Comparison of ENCODE assay signal across 9 cellular contexts in the genomic region with DNA sequence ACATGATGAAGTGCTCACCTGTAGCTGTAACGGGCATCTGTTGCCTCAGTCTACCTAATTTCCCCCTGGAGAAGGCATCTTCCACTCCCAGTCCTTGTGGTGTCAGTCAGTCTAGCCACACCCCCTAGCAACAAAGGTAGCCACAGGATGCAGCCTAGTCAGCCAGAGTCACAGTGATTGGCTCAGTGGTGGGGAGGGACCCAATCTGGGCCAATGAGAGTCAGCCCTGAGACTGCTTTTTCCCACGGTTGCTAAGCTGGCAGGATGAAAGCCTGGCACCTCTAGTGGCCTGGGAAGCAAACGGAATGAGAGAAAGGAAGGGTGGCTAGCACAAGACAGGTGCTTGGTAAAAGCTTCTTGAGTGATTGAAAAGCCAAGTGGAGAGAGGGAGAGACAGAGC.
DNase-seq lines count a peak whose midpoint lies in the region; ATAC-seq and TF ChIP-seq lines count a peak whose summit lies in the region.
"Had no signal": no experiment of that assay in that cellular context is flagged by ENCODE, and none has a peak within 500 bp of the region (broad histone marks: within the 10 kb centered on the region; RNA-seq: fewer than 3 reads in every experiment).

No MANE protein-coding gene starts in this region.

- H3K27me3 ChIP-seq in H7 (ENCODE audit: control insufficient read depth, insufficient read depth, low read length), result no peaks in the 10 kb centered on the region
- no peaks in the 10 kb centered on the region for H3K27me3 ChIP-seq in foreskin keratinocyte
- H3K27me3 ChIP-seq in ovary, result no peaks in the 10 kb centered on the region
- H3K27me3 ChIP-seq in effector memory CD4-positive, alpha-beta T cell (replicated peaks; ENCODE audit: control insufficient read depth, insufficient read depth, low read length, poor library complexity, severe bottlenecking), result no peaks in the 10 kb centered on the region

- 89 to 91% (median 91%) methylated on average over 3 of the region's 3 CpGs for WGBS in ovary, 3 donors

- H3K4me1 ChIP-seq in foreskin keratinocyte (peaks cover 37% of the 10 kb centered on the region), ovary (ENCODE audit: insufficient read depth) (peaks cover 5% of the 10 kb centered on the region)
- H3K4me1 ChIP-seq in effector memory CD4-positive, alpha-beta T cell (ENCODE audit: control insufficient read depth, insufficient read depth, low read length, poor library complexity, severe bottlenecking), result no peaks in the 10 kb centered on the region

- DNase-seq in DMS 273 treated with DMSO at 0.1 percent for 48 hours (lab: John Stamatoyannopoulos, UW) (peak; percentile 26), H7 (peak; percentile 95), RKO (ENCODE audit: low spot score) (peak; percentile 68), foreskin keratinocyte (peak; percentile 66 to 84), pons (ENCODE audit: low spot score) (no peak), ovary (no peak), AML-193 (lab: John Stamatoyannopoulos, UW) (no peak)
- DNase-seq in effector memory CD4-positive, alpha-beta T cell, result no peak
- DNase-seq: left cardiac atrium had no signal

- no peaks in the 10 kb centered on the region for H3K36me3 ChIP-seq in H7 (replicated peaks; ENCODE audit: control insufficient read depth, insufficient read depth, low read length)
- H3K36me3 ChIP-seq in ovary, result no peaks in the 10 kb centered on the region
- no peaks in the 10 kb centered on the region for H3K36me3 ChIP-seq in effector memory CD4-positive, alpha-beta T cell (ENCODE audit: control insufficient read depth, insufficient read depth, low read length)

- ATAC-seq in foreskin keratinocyte, result peak; percentile 85
- ATAC-seq: left cardiac atrium had no signal

- no peaks in the 10 kb centered on the region for H3K9me3 ChIP-seq in ovary
- no peaks in the 10 kb centered on the region for H3K9me3 ChIP-seq in effector memory CD4-positive, alpha-beta T cell (ENCODE audit: control insufficient read depth, low read length)

- no peak for TF ChIP-seq POLR2A in ovary (IDR thresholded peaks at IDR 0.05)

- intact Hi-C loops in ovary (cut with DNase I), result no loop called here

- TF ChIP-seq EP300 in ovary (IDR thresholded peaks at IDR 0.05), result no peak

- H3K4me3 ChIP-seq in H7 (ENCODE audit: insufficient read depth, low read depth, low read length), result no peak overlapping the region
- no peak overlapping the region for H3K4me3 ChIP-seq in ovary
- H3K4me3 ChIP-seq in effector memory CD4-positive, alpha-beta T cell (ENCODE audit: insufficient read depth, low read depth, low read length, poor library complexity, severe bottlenecking), result no peak overlapping the region

- no peak overlapping the region for H3K27ac ChIP-seq in foreskin keratinocyte
- H3K27ac ChIP-seq in ovary, result no peak overlapping the region
- H3K27ac ChIP-seq in effector memory CD4-positive, alpha-beta T cell (ENCODE audit: insufficient read depth, low read length, poor library complexity, severe bottlenecking), result no peak overlapping the region

- TF ChIP-seq CTCF in foreskin keratinocyte (conservative IDR thresholded peaks at IDR 0.05), result peak; percentile 59
- TF ChIP-seq CTCF in ovary (IDR thresholded peaks at IDR 0.05), result no peak

Comparison
In these comparisons a context has a peak if more than half of its experiments do, and no peak if none do; other contexts are left out.
1. DNase-seq: peak in DMS 273 treated with DMSO at 0.1 percent for 48 hours (single experiment), H7 (single experiment), RKO (single experiment) and foreskin keratinocyte (2 of 2); none in pons (single experiment), ovary (0 of 5), AML-193 (0 of 2) and effector memory CD4-positive, alpha-beta T cell (0 of 3).